Comparison of ENCODE assay signal across 21 cellular contexts in the genomic region with DNA sequence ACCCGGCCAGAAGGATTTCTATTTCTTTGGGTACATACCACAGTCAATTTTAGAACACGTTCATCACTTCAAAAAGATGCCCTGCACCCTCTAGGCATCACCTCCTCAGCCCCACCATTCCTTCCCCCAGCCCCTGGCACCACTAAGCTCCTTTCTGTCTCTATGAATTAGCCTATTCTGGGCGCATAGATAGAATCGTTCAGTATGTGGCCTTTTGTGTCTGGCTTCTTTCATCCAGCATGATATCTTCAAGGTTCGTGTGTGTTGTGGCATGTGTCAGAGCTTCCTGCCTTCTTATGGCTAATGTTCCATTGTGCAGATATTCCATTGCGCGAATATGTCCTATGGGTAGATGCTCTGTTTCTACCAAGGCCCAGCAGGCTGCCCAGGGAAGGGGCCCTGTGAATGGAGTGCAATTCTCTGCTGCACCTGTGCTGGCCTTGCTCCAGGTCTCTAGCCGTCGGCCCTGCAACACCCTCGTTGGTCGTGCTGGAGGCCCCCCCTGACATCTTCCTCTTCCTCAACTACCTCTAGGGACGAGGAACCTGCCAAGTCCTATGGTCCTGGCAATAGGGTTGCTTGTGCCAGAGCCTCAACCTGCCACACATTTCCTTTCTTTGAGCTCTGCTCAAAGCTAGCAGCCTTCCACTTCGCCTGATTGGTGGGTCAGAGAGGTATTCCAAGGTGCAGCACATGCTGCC.
"Had no signal": no experiment of that assay in that cellular context is flagged by ENCODE, and none has a peak within 500 bp of the region (broad histone marks: within the 10 kb centered on the region; RNA-seq: fewer than 3 reads in every experiment).

No MANE protein-coding gene starts in this region.

- H3K9me3 Mint-ChIP-seq: activated CD4-positive, alpha-beta T cell treated with anti-CD3 and anti-CD28 coated beads, Interleukin-2, amount 10 ng/mL, durations not matched to agents 24 days and 14 days; activated CD8-positive, alpha-beta T cell treated with anti-CD3 and anti-CD28 coated beads for 36 hours; activated naive CD8-positive, alpha-beta T cell treated with anti-CD3 and anti-CD28 coated beads for 36 hours; activated T-helper 17 cell treated with anti-CD3 and anti-CD28 coated beads, Interleukin-2, amount 50 U/mL, for 72 hours; naive thymus-derived CD8-positive, alpha-beta T cell; stimulated activated effector memory CD8-positive, alpha-beta T cell treated with anti-CD3 and anti-CD28 coated beads, Interleukin-12 subunit alpha, Interleukin-12 subunit beta, amount 100 ng/mL, for 72 hours had no signal

- H3K4me1 ChIP-seq: colonic mucosa, uterus had no signal

- DNase-seq: activated CD4-positive, alpha-beta T cell treated with anti-CD3 and anti-CD28 coated beads, Interleukin-2, amount 10 ng/mL, durations not matched to agents 24 days and 14 days; activated CD4-positive, CD25-positive, alpha-beta regulatory T cell; activated CD8-positive, alpha-beta T cell treated with anti-CD3 and anti-CD28 coated beads for 36 hours; activated naive CD4-positive, alpha-beta T cell; activated naive CD8-positive, alpha-beta T cell treated with anti-CD3 and anti-CD28 coated beads for 36 hours; activated T-cell treated with anti-CD3 and anti-CD28 coated beads, Interleukin-2, amount 50 U/mL, for 1 hour; amniotic stem cell; central memory CD4-positive, alpha-beta T cell; colonic mucosa; mesenchymal stem cell; naive thymus-derived CD8-positive, alpha-beta T cell; right lobe of liver; stimulated activated CD4-positive, alpha-beta T cell treated with anti-CD3 and anti-CD28 coated beads, Interleukin-4, amount 100 ng/mL, for 1 hour; T-helper 1 cell; T-helper 9 cell; uterus had no signal

- H3K36me3 Mint-ChIP-seq: activated naive CD8-positive, alpha-beta T cell treated with anti-CD3 and anti-CD28 coated beads for 36 hours; naive thymus-derived CD8-positive, alpha-beta T cell; stimulated activated effector memory CD8-positive, alpha-beta T cell treated with anti-CD3 and anti-CD28 coated beads, Interleukin-12 subunit alpha, Interleukin-12 subunit beta, amount 100 ng/mL, for 72 hours had no signal

- ATAC-seq: activated CD8-positive, alpha-beta T cell treated with anti-CD3 and anti-CD28 coated beads for 36 hours; activated T-helper 17 cell treated with anti-CD3 and anti-CD28 coated beads, Interleukin-2, amount 50 U/mL, for 72 hours; naive thymus-derived CD8-positive, alpha-beta T cell; stimulated activated effector memory CD8-positive, alpha-beta T cell treated with anti-CD3 and anti-CD28 coated beads, Interleukin-12 subunit alpha, Interleukin-12 subunit beta, amount 100 ng/mL, for 72 hours had no signal

- H3K27me3 ChIP-seq: colonic mucosa, pancreas, right lobe of liver, tibial nerve, uterus had no signal

- H3K27ac Mint-ChIP-seq: activated CD4-positive, alpha-beta T cell treated with anti-CD3 and anti-CD28 coated beads, Interleukin-2, amount 10 ng/mL, durations not matched to agents 24 days and 14 days; activated CD8-positive, alpha-beta T cell treated with anti-CD3 and anti-CD28 coated beads for 36 hours; activated naive CD8-positive, alpha-beta T cell treated with anti-CD3 and anti-CD28 coated beads for 36 hours; activated T-helper 17 cell treated with anti-CD3 and anti-CD28 coated beads, Interleukin-2, amount 50 U/mL, for 72 hours; naive thymus-derived CD8-positive, alpha-beta T cell; stimulated activated effector memory CD8-positive, alpha-beta T cell treated with anti-CD3 and anti-CD28 coated beads, Interleukin-12 subunit alpha, Interleukin-12 subunit beta, amount 100 ng/mL, for 72 hours had no signal

- H3K27ac ChIP-seq: colonic mucosa, neutrophil, right lobe of liver, tibial nerve, uterus had no signal

- H3K4me3 Mint-ChIP-seq: activated CD4-positive, alpha-beta T cell treated with anti-CD3 and anti-CD28 coated beads, Interleukin-2, amount 10 ng/mL, durations not matched to agents 24 days and 14 days; activated CD8-positive, alpha-beta T cell treated with anti-CD3 and anti-CD28 coated beads for 36 hours; activated naive CD8-positive, alpha-beta T cell treated with anti-CD3 and anti-CD28 coated beads for 36 hours; activated T-helper 17 cell treated with anti-CD3 and anti-CD28 coated beads, Interleukin-2, amount 50 U/mL, for 72 hours; naive thymus-derived CD8-positive, alpha-beta T cell; stimulated activated effector memory CD8-positive, alpha-beta T cell treated with anti-CD3 and anti-CD28 coated beads, Interleukin-12 subunit alpha, Interleukin-12 subunit beta, amount 100 ng/mL, for 72 hours had no signal

- H3K4me3 ChIP-seq: colonic mucosa, pancreas, right lobe of liver, tibial nerve, uterus had no signal

- H3K9me3 ChIP-seq: colonic mucosa, neutrophil, pancreas, right lobe of liver, tibial nerve, uterus had no signal

- H3K27me3 Mint-ChIP-seq: activated CD4-positive, alpha-beta T cell treated with anti-CD3 and anti-CD28 coated beads, Interleukin-2, amount 10 ng/mL, durations not matched to agents 24 days and 14 days; activated CD8-positive, alpha-beta T cell treated with anti-CD3 and anti-CD28 coated beads for 36 hours; activated naive CD8-positive, alpha-beta T cell treated with anti-CD3 and anti-CD28 coated beads for 36 hours had no signal

- H3K4me1 Mint-ChIP-seq: activated CD4-positive, alpha-beta T cell treated with anti-CD3 and anti-CD28 coated beads, Interleukin-2, amount 10 ng/mL, durations not matched to agents 24 days and 14 days; activated naive CD8-positive, alpha-beta T cell treated with anti-CD3 and anti-CD28 coated beads for 36 hours; activated T-helper 17 cell treated with anti-CD3 and anti-CD28 coated beads, Interleukin-2, amount 50 U/mL, for 72 hours; naive thymus-derived CD8-positive, alpha-beta T cell; stimulated activated effector memory CD8-positive, alpha-beta T cell treated with anti-CD3 and anti-CD28 coated beads, Interleukin-12 subunit alpha, Interleukin-12 subunit beta, amount 100 ng/mL, for 72 hours had no signal

- H3K36me3 ChIP-seq: colonic mucosa, neutrophil, pancreas, right lobe of liver, tibial nerve, uterus had no signal
